12 cellular contexts compared by ENCODE assay signal in genomic region chr15:49902791-49903481, GRCh38.
DNase-seq lines count a peak whose midpoint lies in the region; ATAC-seq lines count a peak whose summit lies in the region.
"Had no signal": no experiment of that assay in that cellular context is flagged by ENCODE, and none has a peak within 500 bp of the region (broad histone marks: within the 10 kb centered on the region; RNA-seq: fewer than 3 reads in every experiment).

No MANE protein-coding gene starts in this region.

- peaks cover 29% of the 10 kb centered on the region for H3K4me1 ChIP-seq in skeletal muscle satellite cell (ENCODE audit: control insufficient read depth, insufficient read depth, low read length)

- in situ Hi-C loops in G401 (cut with HindIII; ENCODE audit: low sequenced_read_pairs) = no loop called here

- H3K36me3 ChIP-seq in skeletal muscle satellite cell (ENCODE audit: insufficient read depth, low read length) = no peaks in the 10 kb centered on the region

- DNase-seq in G401 (ENCODE audit: low spot score) (peak; percentile 22), cerebellar cortex (ENCODE audit: low spot score) (peak; percentile 10), left kidney (ENCODE audit: low read depth, low spot score) (peak; percentile 70), GM19238 (ENCODE audit: insufficient read length, low spot score) (no peak), islet precursor cell (no peak), AG08396 (ENCODE audit: low spot score) (no peak)
- DNase-seq: activated naive CD8-positive, alpha-beta T cell treated with anti-CD3 and anti-CD28 coated beads, Interleukin-2, amount 10 ng/mL, durations not matched to agents 7 days and 5 days; CD4-positive, CD25-positive, alpha-beta regulatory T cell; MV-4-11; PC-9 had no signal

- peak overlapping the region; percentile 68 for H3K4me2 ChIP-seq in skeletal muscle satellite cell (ENCODE audit: low read length)
- H3K4me2 ChIP-seq: PC-9 had no signal

- H3K9ac ChIP-seq in skeletal muscle satellite cell (ENCODE audit: low read depth, low read length) = peak overlapping the region; percentile 73

- no peak for ATAC-seq in GM21723 (IDR thresholded peaks at IDR 0.05; ENCODE audit: unreplicated experiment)

- H3K4me3 ChIP-seq in skeletal muscle satellite cell (ENCODE audit: low read length) = peak overlapping the region; percentile 40
- H3K4me3 ChIP-seq: PC-9 had no signal

- H3K9me3 ChIP-seq in skeletal muscle satellite cell (replicated peaks; ENCODE audit: low read length) = no peaks in the 10 kb centered on the region

- no peaks in the 10 kb centered on the region for H3K27me3 ChIP-seq in skeletal muscle satellite cell (ENCODE audit: control insufficient read depth, insufficient read depth, low read length)

Comparison
In these comparisons a context has a peak if more than half of its experiments do, and no peak if none do; other contexts are left out.
1. DNase-seq: peak in G401 (single experiment), cerebellar cortex (single experiment) and left kidney (single experiment); none in GM19238 (single experiment), islet precursor cell (single experiment) and AG08396 (single experiment).